In the genomic region with DNA sequence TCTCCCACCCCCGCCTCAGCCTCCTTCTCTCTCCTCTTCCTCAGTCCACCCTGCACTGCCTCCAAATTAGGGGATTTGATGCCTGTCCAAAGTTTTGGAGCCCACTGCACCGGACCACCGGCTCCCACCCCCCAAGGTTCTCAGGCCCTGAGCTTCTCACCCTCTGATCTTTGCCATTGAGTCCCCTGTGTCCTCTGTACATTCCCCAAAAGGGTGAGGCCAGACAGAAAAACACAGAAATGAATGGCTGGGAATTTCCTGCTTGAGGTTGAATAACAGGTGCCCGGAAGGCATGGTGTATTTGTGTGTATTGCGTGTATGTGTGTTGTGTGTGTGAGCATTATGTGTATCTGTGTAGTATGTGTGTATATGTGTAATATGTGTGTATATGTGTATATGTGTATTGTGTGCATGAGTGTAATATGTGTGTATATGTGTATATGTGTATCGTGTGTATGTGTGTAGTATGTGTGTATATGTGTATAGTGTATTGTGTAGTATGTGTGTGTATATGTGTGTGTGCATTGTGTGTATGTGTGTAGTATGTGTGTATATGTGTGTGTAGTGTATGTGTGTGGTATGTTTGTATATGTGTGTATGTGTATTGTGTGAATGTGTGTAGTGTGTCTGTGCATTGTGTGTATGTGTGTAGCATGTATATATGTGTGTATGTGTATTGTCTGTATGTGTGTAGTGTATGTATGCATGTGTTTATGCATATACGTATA, we compare ENCODE assay signal across 1 cellular context.
TF ChIP-seq lines count a peak whose summit lies in the region.

No MANE protein-coding gene starts in this region.

TF ChIP-seq in endothelial cell of umbilical vein, 7 proteins besides CTCF, POLR2A, EP300 and RAD21:
- TF ChIP-seq POLR2AphosphoS5 (IDR thresholded peaks at IDR 0.05; ENCODE audit: insufficient read depth, low read depth, low read length) (no peak), GATA2 (IDR thresholded peaks at IDR 0.05; ENCODE audit: insufficient read depth, insufficient read length, low read depth, low read length) (no peak), MYC (IDR thresholded peaks at IDR 0.05; ENCODE audit: low read depth, low read length) (no peak), FOS (IDR thresholded peaks at IDR 0.05; ENCODE audit: borderline replicate concordance, insufficient read depth, low read length) (no peak), EZH2 (IDR thresholded peaks at IDR 0.05; ENCODE audit: borderline replicate concordance, low read depth, low read length, severe bottlenecking) (no peak), JUN (IDR thresholded peaks at IDR 0.05; ENCODE audit: borderline replicate concordance, insufficient read depth, insufficient read length, low read depth) (no peak)
- TF ChIP-seq, protein P1, sequence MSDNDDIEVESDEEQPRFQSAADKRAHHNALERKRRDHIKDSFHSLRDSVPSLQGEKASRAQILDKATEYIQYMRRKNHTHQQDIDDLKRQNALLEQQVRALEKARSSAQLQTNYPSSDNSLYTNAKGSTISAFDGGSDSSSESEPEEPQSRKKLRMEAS (IDR thresholded peaks at IDR 0.05; ENCODE audit: insufficient read depth, insufficient read length): no peak
